14 cellular contexts compared by ENCODE assay signal in genomic region chr4:172042714-172043114, GRCh38.
A peak's percentile ranks its signal among the peaks of the same experiment; 100 is the strongest.
DNase-seq lines count a peak whose midpoint lies in the region; ATAC-seq and TF ChIP-seq lines count a peak whose summit lies in the region.
"Had no signal": no experiment of that assay in that cellular context is flagged by ENCODE, and none has a peak within 500 bp of the region (broad histone marks: within the 10 kb centered on the region; RNA-seq: fewer than 3 reads in every experiment).

No MANE protein-coding gene starts in this region.

- H3K4me3 ChIP-seq in PC-3 (ENCODE audit: low read length) (no peak overlapping the region), sigmoid colon (no peak overlapping the region)
- H3K4me3 ChIP-seq: gastrocnemius medialis, GM23338 had no signal

- in situ Hi-C loops in KBM-7 (cut with MboI; ENCODE audit: low pct_unique_long_range_greater_than_20kb, low sequenced_read_pairs) = no loop called here

- no peaks in the 10 kb centered on the region for H3K27me3 ChIP-seq in PC-3 (ENCODE audit: low read length)
- no peaks in the 10 kb centered on the region for H3K27me3 ChIP-seq in foreskin keratinocyte
- no peaks in the 10 kb centered on the region for H3K27me3 ChIP-seq in sigmoid colon
- H3K27me3 ChIP-seq: gastrocnemius medialis had no signal

- peak; percentile 1 for DNase-seq in EL
- peak; percentile 3 for DNase-seq in KBM-7
- DNase-seq in PC-3 = peak; percentile 53
- DNase-seq in foreskin keratinocyte = peak; percentile 10 to 44
- DNase-seq in sigmoid colon = no peak
- DNase-seq in NCI-H446 (lab: John Stamatoyannopoulos, UW) = no peak
- DNase-seq: activated CD8-positive, alpha-beta memory T cell treated with anti-CD3 and anti-CD28 coated beads, Interleukin-2, amount 50 U/mL, for 48 hours; Caco-2; gastrocnemius medialis; NCI-H187 treated with DMSO at 0.1 percent for 48 hours; stimulated activated CD4-positive, alpha-beta T cell treated with anti-CD3 and anti-CD28 coated beads, Interleukin-4, amount 100 ng/mL, for 24 hours had no signal

- H3K4me2 ChIP-seq in PC-3 (ENCODE audit: low read length) = no peak overlapping the region
- H3K4me2 ChIP-seq: GM23338 had no signal

- POLR2A ChIA-PET in PC-3 (lab: Charles Lee; ENCODE audit: unreplicated experiment) = no interaction called here

- H3K27ac ChIP-seq in PC-3 (ENCODE audit: low read length) (no peak overlapping the region), foreskin keratinocyte (no peak overlapping the region), sigmoid colon (no peak overlapping the region)
- H3K27ac ChIP-seq: gastrocnemius medialis had no signal

- H3K9me3 ChIP-seq in PC-3 (ENCODE audit: low read length) = no peaks in the 10 kb centered on the region
- H3K9me3 ChIP-seq in sigmoid colon = no peaks in the 10 kb centered on the region
- H3K9me3 ChIP-seq: Caco-2, gastrocnemius medialis had no signal

- H3K4me1 ChIP-seq in PC-3 (ENCODE audit: insufficient read depth, low read length) (no peaks in the 10 kb centered on the region), foreskin keratinocyte (no peaks in the 10 kb centered on the region), sigmoid colon (no peaks in the 10 kb centered on the region)
- H3K4me1 ChIP-seq: Caco-2, gastrocnemius medialis had no signal

- no peak for TF ChIP-seq EP300 in sigmoid colon (IDR thresholded peaks at IDR 0.05)

- H3K79me2 ChIP-seq in PC-3 (ENCODE audit: low read length) = no peaks in the 10 kb centered on the region

- no peak overlapping the region for H2AFZ ChIP-seq in PC-3 (ENCODE audit: low read length)
- H2AFZ ChIP-seq: GM23338 had no signal

- H3K9ac ChIP-seq in PC-3 (ENCODE audit: low read length) = no peak overlapping the region

- BruUV-seq in PC-3 (replicated peaks; lab: Mats Ljungman, UMichigan) = no TSS peak

- H3K36me3 ChIP-seq in PC-3 (ENCODE audit: low read depth, low read length) (no peaks in the 10 kb centered on the region), sigmoid colon (no peaks in the 10 kb centered on the region)
- H3K36me3 ChIP-seq: gastrocnemius medialis had no signal

- TF ChIP-seq CTCF in PC-3 (conservative IDR thresholded peaks at IDR 0.05; ENCODE audit: low read depth, low read length) (no peak), foreskin keratinocyte (conservative IDR thresholded peaks at IDR 0.05) (no peak), sigmoid colon (IDR thresholded peaks at IDR 0.05) (no peak)

- CTCF ChIA-PET in PC-3 (lab: Charles Lee) = no interaction called here

- H3K9me2 ChIP-seq in PC-3 (replicated peaks; ENCODE audit: low read length) = no peaks in the 10 kb centered on the region

- no peaks in the 10 kb centered on the region for H3F3A ChIP-seq in PC-3 (ENCODE audit: low read length, unreplicated experiment)

- WGBS in sigmoid colon, 2 donors = 19 to 54% methylated on average over 3 of the region's 3 CpGs

- TF ChIP-seq POLR2A in sigmoid colon (IDR thresholded peaks at IDR 0.05) = no peak

- ATAC-seq in PC-3 (no peak), foreskin keratinocyte (no peak), HG02938 (IDR thresholded peaks at IDR 0.05; ENCODE audit: unreplicated experiment) (no peak), HG03280 (IDR thresholded peaks at IDR 0.05; ENCODE audit: unreplicated experiment) (no peak)
- ATAC-seq: gastrocnemius medialis, GM23338 had no signal

- intact Hi-C loops in PC-3 (cut with micrococcal nuclease) (no loop called here), sigmoid colon (cut with DNase I) (no loop called here)

- no peaks in the 10 kb centered on the region for H4K20me1 ChIP-seq in PC-3 (ENCODE audit: low read length)

Comparison
In these comparisons a context has a peak if more than half of its experiments do, and no peak if none do; other contexts are left out.
1. DNase-seq: peak in EL (single experiment), KBM-7 (single experiment), PC-3 (single experiment) and foreskin keratinocyte (2 of 2); none in sigmoid colon (single experiment) and NCI-H446 (0 of 2).